1 cellular context compared by ENCODE assay signal in genomic region chr7:101939136-101939695, GRCh38.
TF ChIP-seq lines count a peak whose summit lies in the region.

No MANE protein-coding gene starts in this region.

TF ChIP-seq in H1, 55 proteins besides CTCF, POLR2A, EP300 and RAD21 (continued from another document):
- no peak for TF ChIP-seq CHD7 (IDR thresholded peaks at IDR 0.05; ENCODE audit: insufficient replicate concordance, low read length)
- TF ChIP-seq KDM5A (IDR thresholded peaks at IDR 0.05; ENCODE audit: low read length) = no peak
